In the genomic region with DNA sequence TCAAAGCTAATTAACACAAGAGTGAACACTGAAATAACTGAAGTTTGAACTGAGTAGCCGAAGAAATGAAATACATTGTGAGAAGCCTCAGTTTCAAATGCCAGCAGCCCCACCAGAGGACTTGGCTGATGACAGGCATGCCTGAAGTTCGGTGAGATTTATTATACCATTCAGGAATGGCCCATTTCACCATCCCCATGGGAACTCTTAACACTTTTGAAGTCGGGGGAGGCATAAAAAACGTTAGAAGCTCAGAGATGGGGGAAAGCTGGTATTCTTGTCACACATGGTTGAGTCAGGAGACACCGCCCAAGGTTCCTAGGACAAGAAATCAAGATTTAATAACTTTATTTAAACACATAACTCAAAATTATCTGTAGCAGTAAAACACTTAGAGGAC, we compare ENCODE assay signal across 25 cellular contexts. TPM values are rescaled to one million over a fixed set of nuclear protein-coding genes. Genes with fewer than 3 reads are reported as not detected.
DNase-seq lines count a peak whose midpoint lies in the region; ATAC-seq and TF ChIP-seq lines count a peak whose summit lies in the region.
"Had no signal": no experiment of that assay in that cellular context is flagged by ENCODE, and none has a peak within 500 bp of the region (broad histone marks: within the 10 kb centered on the region; RNA-seq: fewer than 3 reads in every experiment).

No MANE protein-coding gene starts in this region.

- ATAC-seq in WTC11 (no peak), natural killer cell (no peak), GM21390 (IDR thresholded peaks at IDR 0.05; ENCODE audit: unreplicated experiment) (no peak)
- ATAC-seq: GM12878 had no signal

- H3K4me3 Mint-ChIP-seq in WTC11 (no peak overlapping the region), natural killer cell (no peak overlapping the region)
- H3K4me3 Mint-ChIP-seq: B cell; CD4-positive, CD25-positive, alpha-beta regulatory T cell; CD8-positive, alpha-beta memory T cell had no signal

- H3K4me3 ChIP-seq in AG10803 (ENCODE audit: low read length) = no peak overlapping the region
- H3K4me3 ChIP-seq in fibroblast of mammary gland (ENCODE audit: control insufficient read depth, low read depth, low read length) = no peak overlapping the region
- no peak overlapping the region for H3K4me3 ChIP-seq in skeletal muscle cell (ENCODE audit: low read depth, low read length)
- H3K4me3 ChIP-seq: GM12878, GM23248, HAP-1 had no signal

- H3K4me1 Mint-ChIP-seq in WTC11 = no peaks in the 10 kb centered on the region; the same call in 1 of the 2 replicates
- no peaks in the 10 kb centered on the region for H3K4me1 Mint-ChIP-seq in natural killer cell
- H3K4me1 Mint-ChIP-seq: B cell; CD4-positive, CD25-positive, alpha-beta regulatory T cell; CD8-positive, alpha-beta memory T cell had no signal

- POLR2A ChIA-PET in WTC11 (lab: Charles Lee) = no interaction called here

- H3K27me3 Mint-ChIP-seq in WTC11 (ENCODE audit: low read depth) (peaks cover 6% of the 10 kb centered on the region; the same call in 1 of the 2 replicates), natural killer cell (ENCODE audit: low read depth in 2 of 2) (peaks cover 30 to 54% of the 10 kb centered on the region in 2 donors)

- H3K36me3 Mint-ChIP-seq in WTC11 (0 out of 2 replicates have a peak, but pooled peaks cover 3% of the 10 kb centered on the region), natural killer cell (no peaks in the 10 kb centered on the region)
- H3K36me3 Mint-ChIP-seq: CD4-positive, CD25-positive, alpha-beta regulatory T cell; CD8-positive, alpha-beta memory T cell had no signal

- no peak overlapping the region for H3K27ac Mint-ChIP-seq in WTC11
- H3K27ac Mint-ChIP-seq in natural killer cell = no peak overlapping the region
- H3K27ac Mint-ChIP-seq: B cell; CD4-positive, CD25-positive, alpha-beta regulatory T cell; CD8-positive, alpha-beta memory T cell had no signal

- TF ChIP-seq CTCF in AG10803 (conservative IDR thresholded peaks at IDR 0.05; ENCODE audit: low read length) (no peak), fibroblast of mammary gland (conservative IDR thresholded peaks at IDR 0.05; ENCODE audit: control insufficient read depth, insufficient read depth, low read depth, low read length) (no peak), WTC11 (IDR thresholded peaks at IDR 0.05) (no peak), natural killer cell (IDR thresholded peaks at IDR 0.05) (no peak)

- CTCF ChIA-PET in WTC11 (lab: Charles Lee) = no interaction called here

- intact Hi-C loops in natural killer cell (cut with micrococcal nuclease) = no loop called here

- DNase-seq in AG10803 (ENCODE audit: low read depth) (peak; percentile 20), amniotic epithelial cell (ENCODE audit: low read depth) (peak; percentile 14), fibroblast of mammary gland (ENCODE audit: low read depth) (peak; percentile 6), skeletal muscle cell (ENCODE audit: low read depth) (peak; percentile 73), WTC11 (ENCODE audit: low spot score) (no peak), natural killer cell (no peak), NCI-H226 (no peak)
- DNase-seq: 8988T; C1 segment of cervical spinal cord; CD4-positive, CD25-positive, alpha-beta regulatory T cell; CD8-positive, alpha-beta memory T cell; COR-L47; DMS 273 treated with DMSO at 0.1 percent for 48 hours; DMS53; DND-41; EL; GM23248 had no signal

- H3K9me3 Mint-ChIP-seq in WTC11 = peaks cover 15% of the 10 kb centered on the region; the same call in 1 of the 2 replicates
- no peaks in the 10 kb centered on the region for H3K9me3 Mint-ChIP-seq in natural killer cell
- H3K9me3 Mint-ChIP-seq: CD4-positive, CD25-positive, alpha-beta regulatory T cell; CD8-positive, alpha-beta memory T cell had no signal

TF ChIP-seq in WTC11, 78 proteins besides CTCF, POLR2A, EP300 and RAD21 (continues in another document):
- TF ChIP-seq GABPB1 (CRISPR knock-in tag; IDR thresholded peaks at IDR 0.05) = no peak
- no peak for TF ChIP-seq MXD4 (CRISPR knock-in tag; IDR thresholded peaks at IDR 0.05; ENCODE audit: borderline replicate concordance)
- TF ChIP-seq, protein P1, sequence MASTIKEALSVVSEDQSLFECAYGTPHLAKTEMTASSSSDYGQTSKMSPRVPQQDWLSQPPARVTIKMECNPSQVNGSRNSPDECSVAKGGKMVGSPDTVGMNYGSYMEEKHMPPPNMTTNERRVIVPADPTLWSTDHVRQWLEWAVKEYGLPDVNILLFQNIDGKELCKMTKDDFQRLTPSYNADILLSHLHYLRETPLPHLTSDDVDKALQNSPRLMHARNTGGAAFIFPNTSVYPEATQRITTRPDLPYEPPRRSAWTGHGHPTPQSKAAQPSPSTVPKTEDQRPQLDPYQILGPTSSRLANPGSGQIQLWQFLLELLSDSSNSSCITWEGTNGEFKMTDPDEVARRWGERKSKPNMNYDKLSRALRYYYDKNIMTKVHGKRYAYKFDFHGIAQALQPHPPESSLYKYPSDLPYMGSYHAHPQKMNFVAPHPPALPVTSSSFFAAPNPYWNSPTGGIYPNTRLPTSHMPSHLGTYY (CRISPR knock-in tag; IDR thresholded peaks at IDR 0.05) = no peak
- TF ChIP-seq CBFB (CRISPR knock-in tag; IDR thresholded peaks at IDR 0.05; ENCODE audit: low read depth) = no peak
- TF ChIP-seq, protein P2, sequence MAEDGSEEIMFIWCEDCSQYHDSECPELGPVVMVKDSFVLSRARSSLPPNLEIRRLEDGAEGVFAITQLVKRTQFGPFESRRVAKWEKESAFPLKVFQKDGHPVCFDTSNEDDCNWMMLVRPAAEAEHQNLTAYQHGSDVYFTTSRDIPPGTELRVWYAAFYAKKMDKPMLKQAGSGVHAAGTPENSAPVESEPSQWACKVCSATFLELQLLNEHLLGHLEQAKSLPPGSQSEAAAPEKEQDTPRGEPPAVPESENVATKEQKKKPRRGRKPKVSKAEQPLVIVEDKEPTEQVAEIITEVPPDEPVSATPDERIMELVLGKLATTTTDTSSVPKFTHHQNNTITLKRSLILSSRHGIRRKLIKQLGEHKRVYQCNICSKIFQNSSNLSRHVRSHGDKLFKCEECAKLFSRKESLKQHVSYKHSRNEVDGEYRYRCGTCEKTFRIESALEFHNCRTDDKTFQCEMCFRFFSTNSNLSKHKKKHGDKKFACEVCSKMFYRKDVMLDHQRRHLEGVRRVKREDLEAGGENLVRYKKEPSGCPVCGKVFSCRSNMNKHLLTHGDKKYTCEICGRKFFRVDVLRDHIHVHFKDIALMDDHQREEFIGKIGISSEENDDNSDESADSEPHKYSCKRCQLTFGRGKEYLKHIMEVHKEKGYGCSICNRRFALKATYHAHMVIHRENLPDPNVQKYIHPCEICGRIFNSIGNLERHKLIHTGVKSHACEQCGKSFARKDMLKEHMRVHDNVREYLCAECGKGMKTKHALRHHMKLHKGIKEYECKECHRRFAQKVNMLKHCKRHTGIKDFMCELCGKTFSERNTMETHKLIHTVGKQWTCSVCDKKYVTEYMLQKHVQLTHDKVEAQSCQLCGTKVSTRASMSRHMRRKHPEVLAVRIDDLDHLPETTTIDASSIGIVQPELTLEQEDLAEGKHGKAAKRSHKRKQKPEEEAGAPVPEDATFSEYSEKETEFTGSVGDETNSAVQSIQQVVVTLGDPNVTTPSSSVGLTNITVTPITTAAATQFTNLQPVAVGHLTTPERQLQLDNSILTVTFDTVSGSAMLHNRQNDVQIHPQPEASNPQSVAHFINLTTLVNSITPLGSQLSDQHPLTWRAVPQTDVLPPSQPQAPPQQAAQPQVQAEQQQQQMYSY (CRISPR knock-in tag; IDR thresholded peaks at IDR 0.05) = no peak
- no peak for TF ChIP-seq TEAD1 (CRISPR knock-in tag; IDR thresholded peaks at IDR 0.05)
- TF ChIP-seq, protein P3, sequence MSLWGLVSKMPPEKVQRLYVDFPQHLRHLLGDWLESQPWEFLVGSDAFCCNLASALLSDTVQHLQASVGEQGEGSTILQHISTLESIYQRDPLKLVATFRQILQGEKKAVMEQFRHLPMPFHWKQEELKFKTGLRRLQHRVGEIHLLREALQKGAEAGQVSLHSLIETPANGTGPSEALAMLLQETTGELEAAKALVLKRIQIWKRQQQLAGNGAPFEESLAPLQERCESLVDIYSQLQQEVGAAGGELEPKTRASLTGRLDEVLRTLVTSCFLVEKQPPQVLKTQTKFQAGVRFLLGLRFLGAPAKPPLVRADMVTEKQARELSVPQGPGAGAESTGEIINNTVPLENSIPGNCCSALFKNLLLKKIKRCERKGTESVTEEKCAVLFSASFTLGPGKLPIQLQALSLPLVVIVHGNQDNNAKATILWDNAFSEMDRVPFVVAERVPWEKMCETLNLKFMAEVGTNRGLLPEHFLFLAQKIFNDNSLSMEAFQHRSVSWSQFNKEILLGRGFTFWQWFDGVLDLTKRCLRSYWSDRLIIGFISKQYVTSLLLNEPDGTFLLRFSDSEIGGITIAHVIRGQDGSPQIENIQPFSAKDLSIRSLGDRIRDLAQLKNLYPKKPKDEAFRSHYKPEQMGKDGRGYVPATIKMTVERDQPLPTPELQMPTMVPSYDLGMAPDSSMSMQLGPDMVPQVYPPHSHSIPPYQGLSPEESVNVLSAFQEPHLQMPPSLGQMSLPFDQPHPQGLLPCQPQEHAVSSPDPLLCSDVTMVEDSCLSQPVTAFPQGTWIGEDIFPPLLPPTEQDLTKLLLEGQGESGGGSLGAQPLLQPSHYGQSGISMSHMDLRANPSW (CRISPR knock-in tag; conservative IDR thresholded peaks at IDR 0.05; ENCODE audit: low read depth) = no peak
- TF ChIP-seq NFE2L1 (CRISPR knock-in tag; IDR thresholded peaks at IDR 0.05) = no peak
- TF ChIP-seq, protein P4, sequence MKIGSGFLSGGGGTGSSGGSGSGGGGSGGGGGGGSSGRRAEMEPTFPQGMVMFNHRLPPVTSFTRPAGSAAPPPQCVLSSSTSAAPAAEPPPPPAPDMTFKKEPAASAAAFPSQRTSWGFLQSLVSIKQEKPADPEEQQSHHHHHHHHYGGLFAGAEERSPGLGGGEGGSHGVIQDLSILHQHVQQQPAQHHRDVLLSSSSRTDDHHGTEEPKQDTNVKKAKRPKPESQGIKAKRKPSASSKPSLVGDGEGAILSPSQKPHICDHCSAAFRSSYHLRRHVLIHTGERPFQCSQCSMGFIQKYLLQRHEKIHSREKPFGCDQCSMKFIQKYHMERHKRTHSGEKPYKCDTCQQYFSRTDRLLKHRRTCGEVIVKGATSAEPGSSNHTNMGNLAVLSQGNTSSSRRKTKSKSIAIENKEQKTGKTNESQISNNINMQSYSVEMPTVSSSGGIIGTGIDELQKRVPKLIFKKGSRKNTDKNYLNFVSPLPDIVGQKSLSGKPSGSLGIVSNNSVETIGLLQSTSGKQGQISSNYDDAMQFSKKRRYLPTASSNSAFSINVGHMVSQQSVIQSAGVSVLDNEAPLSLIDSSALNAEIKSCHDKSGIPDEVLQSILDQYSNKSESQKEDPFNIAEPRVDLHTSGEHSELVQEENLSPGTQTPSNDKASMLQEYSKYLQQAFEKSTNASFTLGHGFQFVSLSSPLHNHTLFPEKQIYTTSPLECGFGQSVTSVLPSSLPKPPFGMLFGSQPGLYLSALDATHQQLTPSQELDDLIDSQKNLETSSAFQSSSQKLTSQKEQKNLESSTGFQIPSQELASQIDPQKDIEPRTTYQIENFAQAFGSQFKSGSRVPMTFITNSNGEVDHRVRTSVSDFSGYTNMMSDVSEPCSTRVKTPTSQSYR (CRISPR knock-in tag; IDR thresholded peaks at IDR 0.05) = no peak
- TF ChIP-seq EMX1 (CRISPR knock-in tag; IDR thresholded peaks at IDR 0.05) = no peak
- TF ChIP-seq SP1 (CRISPR knock-in tag; conservative IDR thresholded peaks at IDR 0.05) = no peak

RNA-seq across cellular contexts. Expression of a gene that starts 17.6 kb away (rescaled TPM):
- total RNA-seq in WTC11 (2021) (2.2 to 4.1 TPM (median 2.4 TPM) in 3 replicates), natural killer cell (not detected)
- total RNA-seq: A673; B cell; CD8-positive, alpha-beta memory T cell; G401; GM23248; H4; HT1080 had no signal

Comparison
In these comparisons a context has a peak if more than half of its experiments do, and no peak if none do; other contexts are left out.
1. DNase-seq: peak in AG10803 (single experiment), amniotic epithelial cell (single experiment), fibroblast of mammary gland (single experiment) and skeletal muscle cell (single experiment); none in WTC11 (single experiment), natural killer cell (single experiment) and NCI-H226 (single experiment).